Comparison of ENCODE assay signal across 19 cellular contexts in the genomic region with DNA sequence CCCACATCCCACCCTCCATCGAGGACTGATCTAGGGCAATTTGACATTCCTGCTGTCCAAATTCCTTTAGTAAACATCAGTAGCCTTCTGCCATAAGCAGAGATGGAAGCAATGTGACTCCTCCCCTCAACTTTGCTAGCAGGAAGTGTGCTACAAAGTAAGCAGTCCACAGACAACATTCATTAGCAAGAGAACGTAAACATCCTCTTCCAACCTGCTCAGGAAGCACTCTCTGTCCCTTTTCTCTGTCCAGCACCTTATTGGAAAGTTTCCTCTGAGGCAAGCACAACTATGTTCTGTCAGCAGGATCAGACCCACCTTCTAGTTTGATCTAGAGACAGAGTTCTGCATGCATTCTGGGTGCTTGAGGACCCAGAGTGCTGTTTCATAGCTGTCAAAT.
"Had no signal": no experiment of that assay in that cellular context is flagged by ENCODE, and none has a peak within 500 bp of the region (broad histone marks: within the 10 kb centered on the region; RNA-seq: fewer than 3 reads in every experiment).

No MANE protein-coding gene starts in this region.

- H3K4me1 Mint-ChIP-seq: T-helper 17 cell had no signal

- H3K9me3 ChIP-seq: tibial artery had no signal

- H3K27ac Mint-ChIP-seq: activated CD4-positive, alpha-beta memory T cell treated with anti-CD3 and anti-CD28 coated beads for 36 hours; activated naive CD4-positive, alpha-beta T cell treated with anti-CD3 and anti-CD28 coated beads, Interleukin-2, amount 10 ng/mL, durations not matched to agents 7 days and 5 days; natural killer cell treated with Interleukin-12 subunit alpha and Interleukin-12 subunit beta and Interleukin-15 and Interleukin-18, amount 100 ng/mL, for 72 hours; progenitor cell of endocrine pancreas; stimulated activated naive CD8-positive, alpha-beta T cell treated with anti-CD3 and anti-CD28 coated beads, Interleukin-15, Interleukin-2, amounts not matched to agents 100 ng/mL and 50 ng/mL, for 24 hours; T-helper 17 cell had no signal

- DNase-seq: activated CD4-positive, alpha-beta memory T cell treated with anti-CD3 and anti-CD28 coated beads for 36 hours; activated CD4-positive, alpha-beta T cell treated with anti-CD3 and anti-CD28 coated beads for 48 hours; activated effector memory CD4-positive, alpha-beta T cell treated with anti-CD3 and anti-CD28 coated beads, Interleukin-2, amount 50 U/mL, for 16 hours; activated naive CD4-positive, alpha-beta T cell treated with anti-CD3 and anti-CD28 coated beads, Interleukin-2, amount 10 ng/mL, durations not matched to agents 7 days and 5 days; cerebellar nuclear complex; heart right ventricle; kidney; midbrain; stimulated activated CD4-positive, alpha-beta T cell treated with anti-CD3 and anti-CD28 coated beads, Interleukin-4, amount 100 ng/mL, for 24 hours; substantia nigra; T-helper 17 cell; tibial artery had no signal

- ATAC-seq: heart right ventricle; left lobe of liver; natural killer cell treated with Interleukin-12 subunit alpha and Interleukin-12 subunit beta and Interleukin-15 and Interleukin-18, amount 100 ng/mL, for 72 hours; T-helper 17 cell had no signal

- H3K36me3 ChIP-seq: heart right ventricle had no signal

- H3K27ac ChIP-seq: coronary artery, epithelial cell of prostate, heart right ventricle, tibial artery had no signal

- H3K4me3 ChIP-seq: coronary artery, heart right ventricle, lung, tibial artery had no signal

- H3K4me3 Mint-ChIP-seq: activated CD4-positive, alpha-beta memory T cell treated with anti-CD3 and anti-CD28 coated beads for 36 hours; activated naive CD4-positive, alpha-beta T cell treated with anti-CD3 and anti-CD28 coated beads, Interleukin-2, amount 10 ng/mL, durations not matched to agents 7 days and 5 days; natural killer cell treated with Interleukin-12 subunit alpha and Interleukin-12 subunit beta and Interleukin-15 and Interleukin-18, amount 100 ng/mL, for 72 hours; stimulated activated naive CD8-positive, alpha-beta T cell treated with anti-CD3 and anti-CD28 coated beads, Interleukin-15, Interleukin-2, amounts not matched to agents 100 ng/mL and 50 ng/mL, for 24 hours; T-helper 17 cell had no signal

- H3K4me1 ChIP-seq: tibial artery had no signal

- H3K27me3 ChIP-seq: heart right ventricle, tibial artery had no signal

- FAIRE-seq: kidney had no signal

- H3K27me3 Mint-ChIP-seq: activated CD4-positive, alpha-beta memory T cell treated with anti-CD3 and anti-CD28 coated beads for 36 hours; activated naive CD4-positive, alpha-beta T cell treated with anti-CD3 and anti-CD28 coated beads, Interleukin-2, amount 10 ng/mL, durations not matched to agents 7 days and 5 days; natural killer cell treated with Interleukin-12 subunit alpha and Interleukin-12 subunit beta and Interleukin-15 and Interleukin-18, amount 100 ng/mL, for 72 hours; progenitor cell of endocrine pancreas; stimulated activated naive CD8-positive, alpha-beta T cell treated with anti-CD3 and anti-CD28 coated beads, Interleukin-15, Interleukin-2, amounts not matched to agents 100 ng/mL and 50 ng/mL, for 24 hours; T-helper 17 cell had no signal
